ENCODE assay signal across 10 cellular contexts in genomic region chr14:105033412-105033900, GRCh38. TPM values are rescaled to one million over a fixed set of nuclear protein-coding genes. Genes with fewer than 3 reads are reported as not detected.
DNase-seq lines count a peak whose midpoint lies in the region; ATAC-seq and TF ChIP-seq lines count a peak whose summit lies in the region.
"Not testable (repeated sequence)": the region's sequence is repeated elsewhere in the genome, so short reads cannot be mapped to it uniquely, and the experiment has no call there.
"Had no signal": no experiment of that assay in that cellular context is flagged by ENCODE, and none has a peak within 500 bp of the region (broad histone marks: within the 10 kb centered on the region; RNA-seq: fewer than 3 reads in every experiment).

No MANE protein-coding gene starts in this region.

- not testable (repeated sequence) for H3K4me2 ChIP-seq in parathyroid adenoma (ENCODE audit: low read length)

- peaks cover 4 to 15% (median 8%) of the 10 kb centered on the region in 3 donors for H3K4me1 Mint-ChIP-seq in IgD-negative memory B cell
- peaks cover 13% of the 10 kb centered on the region for H3K4me1 Mint-ChIP-seq in dendritic cell treated with granulocyte-macrophage colony-stimulating factor and Interleukin-4, amounts not matched to agents 40 ng/mL and 50 ng/mL, for 4 days (ENCODE audit: low read depth)

- not testable (repeated sequence) for H3K79me2 ChIP-seq in parathyroid adenoma

- not testable (repeated sequence) for H3K9ac ChIP-seq in parathyroid adenoma

- peak overlapping the region; percentile 12 for H2AFZ ChIP-seq in parathyroid adenoma

- not testable (repeated sequence) for ATAC-seq in gastroesophageal sphincter; lung (ENCODE audit: insufficient read depth, low FRiP score)

- intact Hi-C loops in dendritic cell treated with granulocyte-macrophage colony-stimulating factor and Interleukin-4, amounts not matched to agents 40 ng/mL and 50 ng/mL, for 4 days (cut with micrococcal nuclease); tibial artery (cut with DNase I; ENCODE audit: low total_unique reads): not testable (repeated sequence)

- peaks cover 16% of the 10 kb centered on the region for H3K27me3 ChIP-seq in gastroesophageal sphincter
- not testable (repeated sequence) for H3K27me3 ChIP-seq in lung (ENCODE audit: control insufficient read depth, insufficient read depth); parathyroid adenoma (ENCODE audit: control insufficient read depth, insufficient read depth, low read length); tibial artery

- not testable (repeated sequence) for TF ChIP-seq EP300 in gastroesophageal sphincter (IDR thresholded peaks at IDR 0.05)

- TF ChIP-seq POLR2A in gastroesophageal sphincter (IDR thresholded peaks at IDR 0.05) = not testable (repeated sequence)

- peak overlapping the region in 1 of 4 donors; percentile 25 for H3K27ac ChIP-seq in gastroesophageal sphincter
- peak overlapping the region in 1 of 2 donors; percentile 67 for H3K27ac ChIP-seq in lung (ENCODE audit: low read depth in 1 of 2, low read length in 1 of 2)
- H3K27ac ChIP-seq in parathyroid adenoma, tibial artery: not testable (repeated sequence)

- TF ChIP-seq CTCF in gastroesophageal sphincter (IDR thresholded peaks at IDR 0.05); lung (IDR thresholded peaks at IDR 0.05; ENCODE audit: control extremely low read depth, extremely low read depth); parathyroid adenoma (IDR thresholded peaks at IDR 0.05); tibial artery (IDR thresholded peaks at IDR 0.05): not testable (repeated sequence)

- H3K4me3 ChIP-seq in gastroesophageal sphincter (peak overlapping the region; percentile 15 to 42), lung (peak overlapping the region; percentile 36), parathyroid adenoma (ENCODE audit: low read depth, low read length) (peak overlapping the region; percentile 43), tibial artery (peak overlapping the region; percentile 20 to 25)

- 5 to 26% methylated on average over 6 to 37 of the region's 45 CpGs for WGBS in gastroesophageal sphincter (ENCODE audit: low coverage in 1 of 2), 2 donors
- WGBS in lung, 2 donors = 3 to 37% methylated on average over 34 to 45 of the region's 45 CpGs

- not testable (repeated sequence) for H3K9me3 ChIP-seq in gastroesophageal sphincter; lung (ENCODE audit: control insufficient read depth in 2 of 2, insufficient read depth in 1 of 2, low read length in 1 of 2); parathyroid adenoma (ENCODE audit: control insufficient read depth, low read length); tibial artery

- peak overlapping the region; percentile 87 to 97 (median 94) for H3K4me3 Mint-ChIP-seq in IgD-negative memory B cell
- H3K4me3 Mint-ChIP-seq in dendritic cell treated with granulocyte-macrophage colony-stimulating factor and Interleukin-4, amounts not matched to agents 40 ng/mL and 50 ng/mL, for 4 days = peak overlapping the region; percentile 74

- not testable (repeated sequence) for H3K4me1 ChIP-seq in gastroesophageal sphincter; lung (ENCODE audit: control insufficient read depth in 2 of 2, insufficient read depth in 2 of 2, low read length in 2 of 2); parathyroid adenoma; tibial artery

- H3K27me3 Mint-ChIP-seq in IgD-negative memory B cell; dendritic cell treated with granulocyte-macrophage colony-stimulating factor and Interleukin-4, amounts not matched to agents 40 ng/mL and 50 ng/mL, for 4 days: not testable (repeated sequence)

- H3K36me3 Mint-ChIP-seq in IgD-negative memory B cell; dendritic cell treated with granulocyte-macrophage colony-stimulating factor and Interleukin-4, amounts not matched to agents 40 ng/mL and 50 ng/mL, for 4 days (ENCODE audit: low read depth): not testable (repeated sequence)

- DNase-seq in CD1c-positive myeloid dendritic cell (ENCODE audit: extremely low spot score) = peak; percentile 30
- DNase-seq in activated effector memory CD4-positive, alpha-beta T cell treated with anti-CD3 and anti-CD28 coated beads, Interleukin-2, amount 50 U/mL, for 16 hours = peak; percentile 69
- not testable (repeated sequence) for DNase-seq in lung (ENCODE audit: low spot score); tibial artery

- H3K27ac Mint-ChIP-seq in IgD-negative memory B cell = peak overlapping the region in 2 of 3 donors; percentile 65 to 73
- peak overlapping the region; percentile 71 for H3K27ac Mint-ChIP-seq in dendritic cell treated with granulocyte-macrophage colony-stimulating factor and Interleukin-4, amounts not matched to agents 40 ng/mL and 50 ng/mL, for 4 days

- not testable (repeated sequence) for H3K36me3 ChIP-seq in gastroesophageal sphincter; lung (ENCODE audit: control insufficient read depth in 2 of 2, insufficient read depth in 2 of 2, low read length in 2 of 2); parathyroid adenoma (ENCODE audit: control insufficient read depth, insufficient read depth, low read length); tibial artery

- not testable (repeated sequence) for H3K9me3 Mint-ChIP-seq in IgD-negative memory B cell; dendritic cell treated with granulocyte-macrophage colony-stimulating factor and Interleukin-4, amounts not matched to agents 40 ng/mL and 50 ng/mL, for 4 days

RNA-seq across cellular contexts. Expression of gene CDCA4, which starts 12.6 kb away (rescaled TPM):
- polyA plus RNA-seq in IgD-negative memory B cell = 11.4 TPM
- total RNA-seq in gastroesophageal sphincter = 1 to 10 TPM; 5.8 to 7.8 (median 6.2) TPM
- 1 to 10 TPM; 7.5 to 8.4 TPM for total RNA-seq in lung
- 1 to 10 TPM; 8.0 to 9.8 TPM for polyA plus RNA-seq in lung

RNA-seq across cellular contexts. Expression of gene GPR132, which starts 31.8 kb away (rescaled TPM):
- polyA plus RNA-seq in IgD-negative memory B cell (37.2 TPM), lung (10 to 100 TPM in 1 of 2 donors, 1 to 10 TPM in 1; 2.3 to 19.5 TPM)
- total RNA-seq in gastroesophageal sphincter (1 to 10 TPM; 1.0 to 3.2 (median 2.1) TPM), lung (1 to 10 TPM; 4.4 to 6.9 TPM)
- total RNA-seq: G401, SJSA1 had no signal

RNA-seq across cellular contexts. Expression of gene CLBA1, which starts 47.9 kb away (rescaled TPM):
- polyA plus RNA-seq in IgD-negative memory B cell (1.3 TPM), lung (10 to 100 TPM; 12.3 to 12.5 TPM)
- total RNA-seq in gastroesophageal sphincter (1 to 10 TPM; 2.4 to 8.8 (median 5.8) TPM), lung (10 to 100 TPM; 15.0 to 22.3 TPM)

RNA-seq across cellular contexts. Expression of gene AHNAK2, which starts 55.3 kb away (rescaled TPM):
- 0.68 TPM for polyA plus RNA-seq in IgD-negative memory B cell
- 100 to 1,000 TPM; 105 to 529 (median 239) TPM for total RNA-seq in gastroesophageal sphincter
- total RNA-seq in lung = 10 to 100 TPM in 1 of 2 donors, 1 to 10 TPM in 1; 8.1 to 26.6 TPM
- polyA plus RNA-seq in lung = 1 to 10 TPM; 3.5 to 8.1 TPM
